ENCODE assay signal across 14 cellular contexts in genomic region chr1:193700710-193701355, GRCh38.
DNase-seq lines count a peak whose midpoint lies in the region; ATAC-seq, FAIRE-seq and TF ChIP-seq lines count a peak whose summit lies in the region.
"Had no signal": no experiment of that assay in that cellular context is flagged by ENCODE, and none has a peak within 500 bp of the region (broad histone marks: within the 10 kb centered on the region; RNA-seq: fewer than 3 reads in every experiment).

No MANE protein-coding gene starts in this region.

- no peak for TF ChIP-seq CTCF in choroid plexus epithelial cell (conservative IDR thresholded peaks at IDR 0.05; ENCODE audit: low read depth, low read length)
- no peak for TF ChIP-seq CTCF in tibial artery (IDR thresholded peaks at IDR 0.05)

- no peak for DNase-seq in activated T-cell treated with anti-CD3 and anti-CD28 coated beads, Interleukin-2, amount 50 U/mL, for 4 hours
- DNase-seq in activated T-cell treated with anti-CD3 and anti-CD28 coated beads for 4 hours: no peak
- peak; percentile 86 for DNase-seq in RCC 7860 (ENCODE audit: low spot score)
- DNase-seq in choroid plexus epithelial cell (ENCODE audit: low read depth): peak; percentile 77
- DNase-seq in stimulated activated naive B cell treated with anti-CD40 and anti-IgM and Interleukin-4, amounts not matched to agents 10 μg/mL and 1 μg/mL and 100 μg/mL, for 72 hours: no peak
- DNase-seq in effector memory CD4-positive, alpha-beta T cell: no peak
- DNase-seq in effector CD8-positive, alpha-beta T cell (lab: John Stamatoyannopoulos, UW): no peak
- no peak for DNase-seq in tibial artery
- DNase-seq: activated gamma-delta T cell; left colon; NCI-H1436 treated with DMSO at 0.1 percent for 48 hours; occipital lobe; stimulated activated CD4-positive, alpha-beta T cell treated with anti-CD3 and anti-CD28 coated beads, Interleukin-2, amount 100 ng/mL, for 24 hours; T-helper 9 cell had no signal

- no peaks in the 10 kb centered on the region for H3K27me3 ChIP-seq in effector memory CD4-positive, alpha-beta T cell (replicated peaks; ENCODE audit: control insufficient read depth, insufficient read depth, low read length, poor library complexity, severe bottlenecking)
- no peaks in the 10 kb centered on the region for H3K27me3 ChIP-seq in tibial artery

- peaks cover 3% of the 10 kb centered on the region for H3K9me3 Mint-ChIP-seq in activated T-cell treated with anti-CD3 and anti-CD28 coated beads, Interleukin-2, amount 50 U/mL, for 4 hours
- H3K9me3 Mint-ChIP-seq in stimulated activated naive B cell treated with anti-CD40 and anti-IgM and Interleukin-4, amounts not matched to agents 10 μg/mL and 1 μg/mL and 100 μg/mL, for 72 hours: no peaks in the 10 kb centered on the region

- no peaks in the 10 kb centered on the region for H3K9me3 ChIP-seq in effector memory CD4-positive, alpha-beta T cell (ENCODE audit: control insufficient read depth, low read length)
- no peaks in the 10 kb centered on the region for H3K9me3 ChIP-seq in tibial artery

- no peak overlapping the region for H3K27ac ChIP-seq in effector memory CD4-positive, alpha-beta T cell (ENCODE audit: insufficient read depth, low read length, poor library complexity, severe bottlenecking)
- no peak overlapping the region for H3K27ac ChIP-seq in tibial artery

- peaks cover 3% of the 10 kb centered on the region for H3K4me1 ChIP-seq in effector memory CD4-positive, alpha-beta T cell (ENCODE audit: control insufficient read depth, insufficient read depth, low read length, poor library complexity, severe bottlenecking)
- H3K4me1 ChIP-seq in tibial artery: no peaks in the 10 kb centered on the region

- peak; percentile 90 to 94 for ATAC-seq in activated T-cell treated with anti-CD3 and anti-CD28 coated beads, Interleukin-2, amount 50 U/mL, for 4 hours
- ATAC-seq in stimulated activated naive B cell treated with anti-CD40 and anti-IgM and Interleukin-4, amounts not matched to agents 10 μg/mL and 1 μg/mL and 100 μg/mL, for 72 hours (replicated peaks): peak; percentile 80 to 87
- ATAC-seq: left colon had no signal

- H3K4me3 ChIP-seq in choroid plexus epithelial cell (ENCODE audit: low read depth, low read length): no peak overlapping the region
- H3K4me3 ChIP-seq in effector memory CD4-positive, alpha-beta T cell (ENCODE audit: insufficient read depth, low read depth, low read length, poor library complexity, severe bottlenecking): no peak overlapping the region
- H3K4me3 ChIP-seq in tibial artery: no peak overlapping the region

- peaks cover 19% of the 10 kb centered on the region for H3K4me1 Mint-ChIP-seq in activated T-cell treated with anti-CD3 and anti-CD28 coated beads, Interleukin-2, amount 50 U/mL, for 4 hours (ENCODE audit: low read depth)
- H3K4me1 Mint-ChIP-seq in stimulated activated naive B cell treated with anti-CD40 and anti-IgM and Interleukin-4, amounts not matched to agents 10 μg/mL and 1 μg/mL and 100 μg/mL, for 72 hours: peaks cover 2 to 15% of the 10 kb centered on the region in 2 donors

- no peak overlapping the region for H3K27ac Mint-ChIP-seq in stimulated activated naive B cell treated with anti-CD40 and anti-IgM and Interleukin-4, amounts not matched to agents 10 μg/mL and 1 μg/mL and 100 μg/mL, for 72 hours

- peak overlapping the region; percentile 1 for H3K4me3 Mint-ChIP-seq in activated T-cell treated with anti-CD3 and anti-CD28 coated beads, Interleukin-2, amount 50 U/mL, for 4 hours
- no peak overlapping the region for H3K4me3 Mint-ChIP-seq in stimulated activated naive B cell treated with anti-CD40 and anti-IgM and Interleukin-4, amounts not matched to agents 10 μg/mL and 1 μg/mL and 100 μg/mL, for 72 hours

- FAIRE-seq in RCC 7860 (lab: Jason Lieb, UNC): peak; percentile 97

- no peaks in the 10 kb centered on the region for H3K27me3 Mint-ChIP-seq in activated T-cell treated with anti-CD3 and anti-CD28 coated beads, Interleukin-2, amount 50 U/mL, for 4 hours (ENCODE audit: low read depth)
- peaks cover 7 to 8% of the 10 kb centered on the region in 2 donors for H3K27me3 Mint-ChIP-seq in stimulated activated naive B cell treated with anti-CD40 and anti-IgM and Interleukin-4, amounts not matched to agents 10 μg/mL and 1 μg/mL and 100 μg/mL, for 72 hours

- no peaks in the 10 kb centered on the region for H3K36me3 ChIP-seq in effector memory CD4-positive, alpha-beta T cell (ENCODE audit: control insufficient read depth, insufficient read depth, low read length)
- no peaks in the 10 kb centered on the region for H3K36me3 ChIP-seq in tibial artery

- H3K36me3 Mint-ChIP-seq in activated T-cell treated with anti-CD3 and anti-CD28 coated beads, Interleukin-2, amount 50 U/mL, for 4 hours (ENCODE audit: insufficient read depth): peaks cover 2% of the 10 kb centered on the region
- no peaks in the 10 kb centered on the region for H3K36me3 Mint-ChIP-seq in stimulated activated naive B cell treated with anti-CD40 and anti-IgM and Interleukin-4, amounts not matched to agents 10 μg/mL and 1 μg/mL and 100 μg/mL, for 72 hours

- intact Hi-C loops in tibial artery (cut with DNase I; ENCODE audit: low total_unique reads): no loop called here

Comparison
In these comparisons a context has a peak if more than half of its experiments do, and no peak if none do; other contexts are left out.
1. DNase-seq: peak in RCC 7860 (single experiment) and choroid plexus epithelial cell (single experiment); none in activated T-cell treated with anti-CD3 and anti-CD28 coated beads, Interleukin-2, amount 50 U/mL, for 4 hours (single experiment), activated T-cell treated with anti-CD3 and anti-CD28 coated beads for 4 hours (single experiment), stimulated activated naive B cell treated with anti-CD40 and anti-IgM and Interleukin-4, amounts not matched to agents 10 μg/mL and 1 μg/mL and 100 μg/mL, for 72 hours (single experiment), effector memory CD4-positive, alpha-beta T cell (0 of 3), effector CD8-positive, alpha-beta T cell (single experiment) and tibial artery (0 of 2).